In genomic region chr1:120850071-120850530, GRCh38 we compare ENCODE assay signal across 10 cellular contexts. TPM values are rescaled to one million over a fixed set of nuclear protein-coding genes. Genes with fewer than 3 reads are reported as not detected.
DNase-seq lines count a peak whose midpoint lies in the region; ATAC-seq, FAIRE-seq and TF ChIP-seq lines count a peak whose summit lies in the region.
"Not testable (repeated sequence)": the region's sequence is repeated elsewhere in the genome, so short reads cannot be mapped to it uniquely, and the experiment has no call there.
"Had no signal": no experiment of that assay in that cellular context is flagged by ENCODE, and none has a peak within 500 bp of the region (broad histone marks: within the 10 kb centered on the region; RNA-seq: fewer than 3 reads in every experiment).

No MANE protein-coding gene starts in this region.

- H4K20me1 ChIP-seq in osteoblast (ENCODE audit: insufficient read depth, low read length) = not testable (repeated sequence)

- peak overlapping the region; percentile 71 for H3K4me3 Mint-ChIP-seq in activated T-cell treated with anti-CD3 and anti-CD28 coated beads, Interleukin-2, amount 50 U/mL, for 24 hours

- not testable (repeated sequence) for H2AFZ ChIP-seq in osteoblast (ENCODE audit: low read length)

- FAIRE-seq in kidney (lab: Jason Lieb, UNC) = not testable (repeated sequence)

- not testable (repeated sequence) for H3K27me3 Mint-ChIP-seq in activated T-cell treated with anti-CD3 and anti-CD28 coated beads, Interleukin-2, amount 50 U/mL, for 24 hours

- not testable (repeated sequence) for H3K36me3 ChIP-seq in kidney (ENCODE audit: control insufficient read depth in 1 of 2, insufficient read depth in 2 of 2, low read length in 2 of 2); osteoblast (ENCODE audit: insufficient read depth, low read length); vagina

- H3K79me2 ChIP-seq in osteoblast (ENCODE audit: insufficient read depth, low read length) = not testable (repeated sequence)

- H3K4me3 ChIP-seq in kidney (ENCODE audit: low read length in 2 of 2) = peak overlapping the region; percentile 61 to 69
- H3K4me3 ChIP-seq in osteoblast (ENCODE audit: insufficient read depth, low read length) = not testable (repeated sequence)
- peak overlapping the region in 1 of 2 donors; percentile 50 for H3K4me3 ChIP-seq in vagina

- H3K4me1 ChIP-seq in kidney (ENCODE audit: control insufficient read depth in 1 of 2, insufficient read depth in 1 of 2, low read depth in 1 of 2, low read length in 2 of 2); osteoblast (ENCODE audit: insufficient read depth, low read length); vagina: not testable (repeated sequence)

- ATAC-seq in HG03045 (IDR thresholded peaks at IDR 0.05; ENCODE audit: unreplicated experiment) = peak; percentile 3

- not testable (repeated sequence) for H3K27me3 ChIP-seq in osteoblast (ENCODE audit: insufficient read depth, low read length); vagina

- H3K9me3 ChIP-seq in kidney (ENCODE audit: control insufficient read depth in 1 of 2, low read length in 2 of 2); osteoblast (ENCODE audit: low read depth, low read length); vagina: not testable (repeated sequence)

- H3K27ac ChIP-seq in kidney (ENCODE audit: low read depth in 2 of 2, low read length in 2 of 2) (peak overlapping the region in 1 of 2 donors; percentile 71), vagina (peak overlapping the region; percentile 86)
- not testable (repeated sequence) for H3K27ac ChIP-seq in osteoblast (ENCODE audit: low read depth, low read length)

- DNase-seq in ELF-1 (ENCODE audit: low read depth, low spot score) (peak; percentile 68), NCI-H748 (lab: John Stamatoyannopoulos, UW; ENCODE audit: unreplicated experiment) (peak; percentile 37), ecto neural progenitor cell (ENCODE audit: low spot score) (peak; percentile 54), kidney (peak; percentile 42)
- DNase-seq in activated T-cell treated with anti-CD3 and anti-CD28 coated beads, Interleukin-2, amount 50 U/mL, for 24 hours; osteoblast (ENCODE audit: insufficient read length, low spot score, missing footprints); vagina (ENCODE audit: extremely low spot score in 2 of 2): not testable (repeated sequence)

- not testable (repeated sequence) for H3K4me1 Mint-ChIP-seq in activated T-cell treated with anti-CD3 and anti-CD28 coated beads, Interleukin-2, amount 50 U/mL, for 24 hours (ENCODE audit: low read depth)

- intact Hi-C loops in kidney (cut with DNase I); vagina (cut with DNase I): not testable (repeated sequence)

- not testable (repeated sequence) for TF ChIP-seq POLR2A in vagina (IDR thresholded peaks at IDR 0.05)

- H3K36me3 Mint-ChIP-seq in activated T-cell treated with anti-CD3 and anti-CD28 coated beads, Interleukin-2, amount 50 U/mL, for 24 hours (ENCODE audit: low read depth) = not testable (repeated sequence)

- H3K9ac ChIP-seq in kidney (ENCODE audit: low read length in 2 of 2) = not testable (repeated sequence)

- peak overlapping the region; percentile 99 for H3K27ac Mint-ChIP-seq in activated T-cell treated with anti-CD3 and anti-CD28 coated beads, Interleukin-2, amount 50 U/mL, for 24 hours

- H3K4me2 ChIP-seq in osteoblast (ENCODE audit: insufficient read depth, low read length) = peak overlapping the region; percentile 32

- not testable (repeated sequence) for TF ChIP-seq CTCF in kidney (IDR thresholded peaks at IDR 0.05; ENCODE audit: borderline replicate concordance, extremely low read depth, insufficient read depth); osteoblast (IDR thresholded peaks at IDR 0.05; ENCODE audit: extremely low read depth, low read depth, low read length); vagina (IDR thresholded peaks at IDR 0.05)

- H3K9me3 Mint-ChIP-seq in activated T-cell treated with anti-CD3 and anti-CD28 coated beads, Interleukin-2, amount 50 U/mL, for 24 hours = not testable (repeated sequence)

RNA-seq across cellular contexts. Expression of gene PPIAL4A, which starts 39.5 kb away (rescaled TPM):
- total RNA-seq in kidney (not detected), osteoblast (not detected in 2 replicates), vagina (not detected)
- polyA plus RNA-seq in kidney (ENCODE audit: insufficient read depth, low read depth, low replicate concordance) = not detected
- total RNA-seq: esophagus squamous epithelium, uterus had no signal
